ENCODE assay signal across 8 cellular contexts in the genomic region with DNA sequence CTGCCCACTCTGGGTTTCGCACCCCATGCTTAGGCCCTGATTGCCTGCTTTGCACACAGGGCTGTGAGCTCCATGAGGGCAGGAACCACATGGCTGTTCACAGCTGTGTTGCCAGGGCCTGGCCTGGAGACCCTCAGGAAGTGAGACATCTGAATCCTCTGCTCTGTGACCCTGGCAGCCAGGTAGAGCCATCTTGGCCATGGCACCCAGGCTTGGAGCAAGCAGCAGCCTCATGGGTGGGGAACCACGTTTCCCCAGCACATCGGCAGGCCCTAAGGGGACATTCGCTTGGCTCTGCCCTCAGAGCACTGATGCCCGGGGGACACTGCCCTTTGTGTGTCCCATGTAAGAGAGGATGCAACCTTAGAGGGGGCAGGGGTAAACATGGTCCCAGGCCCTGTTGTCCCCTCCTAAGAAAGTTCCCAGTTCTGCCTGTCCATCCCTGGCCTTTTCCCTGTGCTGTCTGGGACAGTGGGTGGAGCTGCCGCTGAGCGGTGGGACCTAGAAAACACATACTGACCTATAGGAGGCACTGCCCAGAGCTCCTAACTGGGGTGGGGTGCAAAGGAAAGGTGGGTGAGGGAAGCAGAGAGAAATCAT.
DNase-seq lines count a peak whose midpoint lies in the region; ATAC-seq, FAIRE-seq and TF ChIP-seq lines count a peak whose summit lies in the region.

No MANE protein-coding gene starts in this region.

- H3K27ac ChIP-seq in C4-2B (peak overlapping the region; percentile 87), RWPE2 (ENCODE audit: poor library complexity, severe bottlenecking) (no peak overlapping the region), heart left ventricle (peak overlapping the region in 11 of 12 donors; percentile 17 to 97 (median 93))

- H3K9me3 ChIP-seq in RWPE2 (ENCODE audit: severe bottlenecking) = no peaks in the 10 kb centered on the region
- no peaks in the 10 kb centered on the region for H3K9me3 ChIP-seq in heart left ventricle

- DNase-seq in RWPE2 (ENCODE audit: low spot score) (peak; percentile 57), heart left ventricle (peak in 2 of 5 donors; percentile 10 to 18), retinal pigment epithelial cell (ENCODE audit: low read depth) (no peak), NCI-H1105 treated with DMSO at 0.1 percent for 48 hours (lab: John Stamatoyannopoulos, UW) (no peak), NCI-H2171 treated with DMSO at 0.1 percent for 48 hours (lab: John Stamatoyannopoulos, UW) (no peak), RCC 7860 (ENCODE audit: low spot score) (no peak)

- intact Hi-C loops in heart left ventricle (cut with DNase I) = loop anchor here in 6 of 10 donors (5.0 to 10.0 kb wide), 6 partner anchors 90 to 273 kb away; a partner anchor contains a TSS

- H3K36me3 ChIP-seq in RWPE2 (ENCODE audit: low read depth) = no peaks in the 10 kb centered on the region
- H3K36me3 ChIP-seq in heart left ventricle = no peaks in the 10 kb centered on the region

- TF ChIP-seq CTCF in C4-2B (conservative IDR thresholded peaks at IDR 0.05) (no peak), RWPE2 (IDR thresholded peaks at IDR 0.05; ENCODE audit: poor library complexity, severe bottlenecking) (no peak), heart left ventricle (IDR thresholded peaks at IDR 0.05) (peak in 3 of 12 donors; percentile 11 to 12 (median 12)), retinal pigment epithelial cell (conservative IDR thresholded peaks at IDR 0.05; ENCODE audit: low read depth, low read length) (peak; percentile 16)

- FAIRE-seq in RCC 7860 (lab: Jason Lieb, UNC) = no peak

- ATAC-seq in RWPE2 (ENCODE audit: low read depth) (no peak), heart left ventricle (no peak), HG03342 (IDR thresholded peaks at IDR 0.05; ENCODE audit: unreplicated experiment) (no peak)

- H3K27me3 ChIP-seq in RWPE2 (ENCODE audit: insufficient read depth, poor library complexity, severe bottlenecking) = no peaks in the 10 kb centered on the region
- no peaks in the 10 kb centered on the region for H3K27me3 ChIP-seq in heart left ventricle

- H3K4me1 ChIP-seq in RWPE2 (ENCODE audit: insufficient read depth, poor library complexity, severe bottlenecking) (peaks cover 4% of the 10 kb centered on the region), heart left ventricle (peaks cover 8 to 72% (median 56%) of the 10 kb centered on the region in 12 donors)

- H3K4me3 ChIP-seq in RWPE2 (ENCODE audit: severe bottlenecking) (no peak overlapping the region), heart left ventricle (peak overlapping the region in 3 of 12 donors; percentile 43 to 64 (median 60)), retinal pigment epithelial cell (ENCODE audit: low read length) (no peak overlapping the region)

- WGBS in heart left ventricle, 4 donors = 74 to 97% (median 90%) methylated on average over 3 to 7 of the region's 7 CpGs

- no peak for TF ChIP-seq POLR2A in heart left ventricle (IDR thresholded peaks at IDR 0.05)
